In genomic region chrX:40484408-40485091, GRCh38 we compare ENCODE assay signal across 29 cellular contexts.
DNase-seq lines count a peak whose midpoint lies in the region; ATAC-seq, FAIRE-seq and TF ChIP-seq lines count a peak whose summit lies in the region.
"Had no signal": no experiment of that assay in that cellular context is flagged by ENCODE, and none has a peak within 500 bp of the region (broad histone marks: within the 10 kb centered on the region; RNA-seq: fewer than 3 reads in every experiment).

No MANE protein-coding gene starts in this region.

- H3K27ac ChIP-seq in GM23338 (ENCODE audit: low read depth): peak overlapping the region; percentile 84; the same call in 1 of the 2 replicates
- peak overlapping the region in 1 of 4 donors; percentile 22 for H3K27ac ChIP-seq in pancreas
- H3K27ac ChIP-seq in kidney (ENCODE audit: low read depth in 2 of 2, low read length in 2 of 2): no peak overlapping the region
- H3K27ac ChIP-seq: foreskin keratinocyte, right lobe of liver, SJCRH30, vagina had no signal

- no peak overlapping the region; the same call in 1 of the 2 replicates for H3K4me2 ChIP-seq in GM23338

- ATAC-seq in GM23338 (peak; percentile 86), pancreas (peak in 3 of 4 donors; percentile 49 to 74 (median 73))
- ATAC-seq: activated naive CD8-positive, alpha-beta T cell treated with anti-CD3 and anti-CD28 coated beads, Interleukin-2, amount 50 U/mL, for 24 hours; foreskin keratinocyte; left cardiac atrium; right lobe of liver had no signal

- no peaks in the 10 kb centered on the region for H4K20me1 ChIP-seq in GM23338 (replicated peaks; ENCODE audit: insufficient read depth)

- no peak overlapping the region for H2AFZ ChIP-seq in GM23338

- H3K4me3 ChIP-seq in GM23338 (no peak overlapping the region), iPS-15b (ENCODE audit: low read depth, low read length) (peak overlapping the region; percentile 18), pancreas (no peak overlapping the region), kidney (ENCODE audit: low read length in 2 of 2) (no peak overlapping the region)
- H3K4me3 ChIP-seq: esophagus squamous epithelium, right lobe of liver, SJCRH30, vagina had no signal

- H3K4me3 Mint-ChIP-seq in GM23338: no peak overlapping the region
- no peak overlapping the region for H3K4me3 Mint-ChIP-seq in activated T-helper 1 cell treated with anti-CD3 and anti-CD28 coated beads, Interleukin-12 subunit alpha, Interleukin-12 subunit beta, Interleukin-2, Interleukin-4 antibody, amounts not matched to agents 30 ng/mL and 10 ng/mL and 1 ng/mL, durations not matched to agents 14 hours and 24 hours and 36 hours
- no peak overlapping the region for H3K4me3 Mint-ChIP-seq in T-helper 2 cell treated with Interferon-gamma antibody and Interleukin-4, amounts not matched to agents 5 μg/mL and 100 μg/mL, for 36 hours
- H3K4me3 Mint-ChIP-seq: activated B cell treated with CpG ODN at 0.5 μM for 24 hours; activated CD4-positive, alpha-beta T cell treated with anti-CD3 and anti-CD28 coated beads, Interleukin-2, amount 10 ng/mL, durations not matched to agents 7 days and 5 days; activated naive CD8-positive, alpha-beta T cell treated with anti-CD3 and anti-CD28 coated beads, Interleukin-2, amount 50 U/mL, for 24 hours; B cell; IgD-negative memory B cell; nephron progenitor cell; stimulated activated naive CD8-positive, alpha-beta T cell treated with anti-CD3 and anti-CD28 coated beads, Interleukin-15, Interleukin-2, amounts not matched to agents 100 ng/mL and 50 ng/mL, for 24 hours had no signal

- H3K9ac ChIP-seq in iPS-15b (ENCODE audit: low read depth, low read length) (no peak overlapping the region), kidney (ENCODE audit: low read length in 2 of 2) (peak overlapping the region in 1 of 2 donors; percentile 26)

- H3K4me1 ChIP-seq in GM23338 (ENCODE audit: insufficient read depth) (no peaks in the 10 kb centered on the region), iPS-15b (ENCODE audit: control insufficient read depth, insufficient read depth, low read length) (peaks cover 7% of the 10 kb centered on the region), pancreas (no peaks in the 10 kb centered on the region), kidney (ENCODE audit: control insufficient read depth in 1 of 2, insufficient read depth in 1 of 2, low read depth in 1 of 2, low read length in 2 of 2) (no peaks in the 10 kb centered on the region)
- H3K4me1 ChIP-seq: esophagus squamous epithelium, foreskin keratinocyte, right lobe of liver, SJCRH30, vagina had no signal

- intact Hi-C loops in activated T-helper 1 cell treated with anti-CD3 and anti-CD28 coated beads, Interleukin-12 subunit alpha, Interleukin-12 subunit beta, Interleukin-2, Interleukin-4 antibody, amounts not matched to agents 30 ng/mL and 10 ng/mL and 1 ng/mL, durations not matched to agents 14 hours and 24 hours and 36 hours (cut with micrococcal nuclease): no loop called here
- intact Hi-C loops in pancreas (cut with DNase I): no loop called here
- intact Hi-C loops in kidney (cut with DNase I): no loop called here

- H3K36me3 Mint-ChIP-seq in GM23338 (ENCODE audit: low read depth): peaks cover 5% of the 10 kb centered on the region; the same call in 2 of the 3 replicates
- no peaks in the 10 kb centered on the region for H3K36me3 Mint-ChIP-seq in activated T-helper 1 cell treated with anti-CD3 and anti-CD28 coated beads, Interleukin-12 subunit alpha, Interleukin-12 subunit beta, Interleukin-2, Interleukin-4 antibody, amounts not matched to agents 30 ng/mL and 10 ng/mL and 1 ng/mL, durations not matched to agents 14 hours and 24 hours and 36 hours (ENCODE audit: low read depth)
- no peaks in the 10 kb centered on the region for H3K36me3 Mint-ChIP-seq in T-helper 2 cell treated with Interferon-gamma antibody and Interleukin-4, amounts not matched to agents 5 μg/mL and 100 μg/mL, for 36 hours (ENCODE audit: low read depth)
- H3K36me3 Mint-ChIP-seq: IgD-negative memory B cell had no signal

- H3K9me3 ChIP-seq in iPS-15b (ENCODE audit: control insufficient read depth, insufficient read depth, low read length) (no peaks in the 10 kb centered on the region), pancreas (no peaks in the 10 kb centered on the region), kidney (ENCODE audit: control insufficient read depth in 1 of 2, low read length in 2 of 2) (no peaks in the 10 kb centered on the region)
- H3K9me3 ChIP-seq: right lobe of liver, SJCRH30 had no signal

- H3K9me2 ChIP-seq in GM23338 (ENCODE audit: insufficient read depth): no peaks in the 10 kb centered on the region

- H3K27me3 ChIP-seq in GM23338 (ENCODE audit: insufficient read depth) (no peaks in the 10 kb centered on the region), iPS-15b (ENCODE audit: control insufficient read depth, insufficient read depth, low read length) (no peaks in the 10 kb centered on the region), pancreas (peaks cover 0 to 12% (median 2%) of the 10 kb centered on the region in 4 donors)
- H3K27me3 ChIP-seq: esophagus squamous epithelium, foreskin keratinocyte, right lobe of liver, SJCRH30, vagina had no signal

- peaks cover 4% of the 10 kb centered on the region for H3K27me3 Mint-ChIP-seq in GM23338 (ENCODE audit: insufficient read depth, low read depth, poor library complexity)
- H3K27me3 Mint-ChIP-seq in activated T-helper 1 cell treated with anti-CD3 and anti-CD28 coated beads, Interleukin-12 subunit alpha, Interleukin-12 subunit beta, Interleukin-2, Interleukin-4 antibody, amounts not matched to agents 30 ng/mL and 10 ng/mL and 1 ng/mL, durations not matched to agents 14 hours and 24 hours and 36 hours (ENCODE audit: insufficient read depth): peaks cover 1% of the 10 kb centered on the region
- H3K27me3 Mint-ChIP-seq in T-helper 2 cell treated with Interferon-gamma antibody and Interleukin-4, amounts not matched to agents 5 μg/mL and 100 μg/mL, for 36 hours (ENCODE audit: low read depth): peaks cover 1% of the 10 kb centered on the region
- H3K27me3 Mint-ChIP-seq: activated CD4-positive, alpha-beta T cell treated with anti-CD3 and anti-CD28 coated beads, Interleukin-2, amount 10 ng/mL, durations not matched to agents 7 days and 5 days; activated naive CD8-positive, alpha-beta T cell treated with anti-CD3 and anti-CD28 coated beads, Interleukin-2, amount 50 U/mL, for 24 hours; B cell; stimulated activated naive CD8-positive, alpha-beta T cell treated with anti-CD3 and anti-CD28 coated beads, Interleukin-15, Interleukin-2, amounts not matched to agents 100 ng/mL and 50 ng/mL, for 24 hours had no signal

- no peak for FAIRE-seq in pancreas (lab: Jason Lieb, UNC)
- no peak for FAIRE-seq in kidney (lab: Jason Lieb, UNC)
- FAIRE-seq: GM12892 had no signal

- H3K9me3 Mint-ChIP-seq in GM23338: peaks cover 11% of the 10 kb centered on the region; the same call in 2 of the 3 replicates
- H3K9me3 Mint-ChIP-seq in activated T-helper 1 cell treated with anti-CD3 and anti-CD28 coated beads, Interleukin-12 subunit alpha, Interleukin-12 subunit beta, Interleukin-2, Interleukin-4 antibody, amounts not matched to agents 30 ng/mL and 10 ng/mL and 1 ng/mL, durations not matched to agents 14 hours and 24 hours and 36 hours: peaks cover 9% of the 10 kb centered on the region
- H3K9me3 Mint-ChIP-seq in T-helper 2 cell treated with Interferon-gamma antibody and Interleukin-4, amounts not matched to agents 5 μg/mL and 100 μg/mL, for 36 hours: peaks cover 12% of the 10 kb centered on the region

- 0 out of 2 replicates have a peak, but pooled peaks cover 3% of the 10 kb centered on the region for H3F3A ChIP-seq in GM23338 (replicated peaks; ENCODE audit: low read depth)

- no peaks in the 10 kb centered on the region for H3K79me2 ChIP-seq in GM23338 (replicated peaks; ENCODE audit: insufficient read depth)

- H3K36me3 ChIP-seq in GM23338 (ENCODE audit: insufficient read depth) (no peaks in the 10 kb centered on the region), iPS-15b (ENCODE audit: control insufficient read depth, insufficient read depth, low read length) (no peaks in the 10 kb centered on the region), pancreas (no peaks in the 10 kb centered on the region), kidney (ENCODE audit: control insufficient read depth in 1 of 2, insufficient read depth in 2 of 2, low read length in 2 of 2) (no peaks in the 10 kb centered on the region)
- H3K36me3 ChIP-seq: esophagus squamous epithelium, right lobe of liver, SJCRH30, vagina had no signal

- DNase-seq in GM23338 (ENCODE audit: low spot score) (peak; percentile 13), pancreas (no peak), kidney (no peak), ecto neural progenitor cell (ENCODE audit: low spot score) (no peak), SKM-1 (lab: John Stamatoyannopoulos, UW; ENCODE audit: unreplicated experiment) (no peak)
- no peak for DNase-seq in activated T-helper 1 cell treated with anti-CD3 and anti-CD28 coated beads, Interleukin-12 subunit alpha, Interleukin-12 subunit beta, Interleukin-2, Interleukin-4 antibody, amounts not matched to agents 30 ng/mL and 10 ng/mL and 1 ng/mL, durations not matched to agents 14 hours and 24 hours and 36 hours (ENCODE audit: low spot score)
- DNase-seq in T-helper 2 cell treated with Interferon-gamma antibody and Interleukin-4, amounts not matched to agents 5 μg/mL and 100 μg/mL, for 36 hours (ENCODE audit: low spot score): no peak
- DNase-seq: ACHN; activated B cell treated with CpG ODN at 0.5 μM for 24 hours; activated CD4-positive, alpha-beta T cell treated with anti-CD3 and anti-CD28 coated beads, Interleukin-2, amount 10 ng/mL, durations not matched to agents 7 days and 5 days; activated gamma-delta T cell treated with Interleukin-2 at 50 U/mL for 16 hours; activated naive CD8-positive, alpha-beta T cell treated with anti-CD3 and anti-CD28 coated beads, Interleukin-2, amount 50 U/mL, for 24 hours; activated T-cell treated with anti-CD3 and anti-CD28 coated beads, Interleukin-2, amount 50 U/mL, for 1 hour; cerebellar nuclear complex; esophagus squamous epithelium; foreskin keratinocyte; left cardiac atrium; NCI-H446 treated with DMSO at 0.1 percent for 48 hours; nephron progenitor cell; right lobe of liver; RPMI8226; SJCRH30; stimulated activated CD8-positive, alpha-beta memory T cell treated with anti-CD3 and anti-CD28 coated beads, Interleukin-4, amount 100 ng/mL, for 48 hours had no signal

- TF ChIP-seq CTCF in GM23338 (conservative IDR thresholded peaks at IDR 0.05; ENCODE audit: low read depth in 2 of 2) (no peak), pancreas (IDR thresholded peaks at IDR 0.05) (no peak), kidney (IDR thresholded peaks at IDR 0.05; ENCODE audit: borderline replicate concordance, extremely low read depth, insufficient read depth) (no peak)

- peaks cover 10% of the 10 kb centered on the region; the same call in 2 of the 3 replicates for H3K4me1 Mint-ChIP-seq in GM23338
- peaks cover 12% of the 10 kb centered on the region for H3K4me1 Mint-ChIP-seq in activated T-helper 1 cell treated with anti-CD3 and anti-CD28 coated beads, Interleukin-12 subunit alpha, Interleukin-12 subunit beta, Interleukin-2, Interleukin-4 antibody, amounts not matched to agents 30 ng/mL and 10 ng/mL and 1 ng/mL, durations not matched to agents 14 hours and 24 hours and 36 hours (ENCODE audit: low read depth)
- peaks cover 12% of the 10 kb centered on the region for H3K4me1 Mint-ChIP-seq in T-helper 2 cell treated with Interferon-gamma antibody and Interleukin-4, amounts not matched to agents 5 μg/mL and 100 μg/mL, for 36 hours (ENCODE audit: low read depth)
- H3K4me1 Mint-ChIP-seq: activated B cell treated with CpG ODN at 0.5 μM for 24 hours, B cell, IgD-negative memory B cell had no signal

- WGBS in pancreas, 2 donors: 37 to 44% methylated on average over 8 of the region's 8 CpGs

- H3K27ac Mint-ChIP-seq in GM23338: peak overlapping the region; percentile 86
- H3K27ac Mint-ChIP-seq in activated T-helper 1 cell treated with anti-CD3 and anti-CD28 coated beads, Interleukin-12 subunit alpha, Interleukin-12 subunit beta, Interleukin-2, Interleukin-4 antibody, amounts not matched to agents 30 ng/mL and 10 ng/mL and 1 ng/mL, durations not matched to agents 14 hours and 24 hours and 36 hours: peak overlapping the region; percentile 70
- H3K27ac Mint-ChIP-seq in T-helper 2 cell treated with Interferon-gamma antibody and Interleukin-4, amounts not matched to agents 5 μg/mL and 100 μg/mL, for 36 hours: no peak overlapping the region
- H3K27ac Mint-ChIP-seq: activated B cell treated with CpG ODN at 0.5 μM for 24 hours; activated naive CD8-positive, alpha-beta T cell treated with anti-CD3 and anti-CD28 coated beads, Interleukin-2, amount 50 U/mL, for 24 hours; B cell; IgD-negative memory B cell; nephron progenitor cell; stimulated activated naive CD8-positive, alpha-beta T cell treated with anti-CD3 and anti-CD28 coated beads, Interleukin-15, Interleukin-2, amounts not matched to agents 100 ng/mL and 50 ng/mL, for 24 hours had no signal
